In the genomic region with DNA sequence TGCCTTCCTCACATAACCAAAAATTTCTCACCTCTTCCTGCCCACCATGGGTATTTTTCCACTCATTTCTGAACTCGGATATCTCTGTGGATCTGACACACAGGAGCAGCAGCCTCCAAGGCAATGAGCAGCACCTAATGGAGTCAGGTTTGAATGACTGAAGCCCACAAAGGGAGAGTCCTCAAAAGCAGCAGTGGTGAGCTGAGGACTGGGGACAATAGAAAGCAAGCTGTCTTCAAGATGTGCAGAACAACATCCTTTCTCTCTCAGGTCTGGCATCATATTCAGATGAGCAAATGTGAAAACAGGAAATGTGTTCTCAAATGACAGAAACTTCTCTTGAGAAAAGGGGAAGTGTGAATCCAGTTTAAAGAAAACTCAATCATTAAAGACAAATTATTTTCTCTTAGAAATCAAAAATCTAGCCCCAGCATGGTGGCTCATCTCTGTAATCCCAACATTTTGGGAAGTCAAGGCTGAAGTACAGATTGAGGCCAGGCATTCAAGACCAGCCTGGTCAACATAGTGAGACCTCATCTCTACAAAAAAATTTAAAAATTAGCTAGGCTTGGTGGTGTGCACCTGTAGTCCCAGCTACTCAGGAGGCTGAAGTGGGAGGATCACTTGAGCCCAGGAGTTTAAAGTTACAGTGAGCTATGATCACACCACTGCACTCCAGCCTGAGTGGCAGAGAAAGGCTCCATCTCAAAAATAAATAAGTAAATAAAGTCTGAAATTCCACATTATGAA, we compare ENCODE assay signal across 9 cellular contexts. TPM values are rescaled to one million over a fixed set of nuclear protein-coding genes. Genes with fewer than 3 reads are reported as not detected.
DNase-seq lines count a peak whose midpoint lies in the region; ATAC-seq, FAIRE-seq and TF ChIP-seq lines count a peak whose summit lies in the region.
"Had no signal": no experiment of that assay in that cellular context is flagged by ENCODE, and none has a peak within 500 bp of the region (broad histone marks: within the 10 kb centered on the region; RNA-seq: fewer than 3 reads in every experiment).

No MANE protein-coding gene starts in this region.

- WGBS in heart right ventricle, 2 donors, result 66 to 73% methylated on average over 1 of the region's 1 CpG

- peak; percentile 98 for ATAC-seq in HG03135 (IDR thresholded peaks at IDR 0.05; ENCODE audit: unreplicated experiment)
- no peak for ATAC-seq in heart right ventricle

- POLR2A ChIA-PET in CD4-positive, alpha-beta memory T cell (lab: Charles Lee; ENCODE audit: partially characterized antibody), result interaction anchor here (0.8 to 1.8 kb wide), 4 partner anchors 10 to 54 kb away, joined by 3 to 8 read pairs (median 4); a partner anchor contains a TSS

- no peaks in the 10 kb centered on the region for H3K36me3 ChIP-seq in CD4-positive, alpha-beta memory T cell (ENCODE audit: insufficient read depth, low read length)
- no peaks in the 10 kb centered on the region for H3K36me3 ChIP-seq in heart right ventricle

- peak overlapping the region in 1 of 2 donors; percentile 42 for H3K4me3 ChIP-seq in CD4-positive, alpha-beta memory T cell (ENCODE audit: low read length in 2 of 2)
- H3K4me3 ChIP-seq in heart right ventricle, result no peak overlapping the region

- peak overlapping the region; percentile 17 for H3K27ac ChIP-seq in CD4-positive, alpha-beta memory T cell (ENCODE audit: low read depth, low read length)
- peak overlapping the region in 1 of 10 donors; percentile 71 for H3K27ac ChIP-seq in heart right ventricle

- peak overlapping the region; percentile 80 to 99 (median 97) for H3K27ac Mint-ChIP-seq in CD4-positive, alpha-beta memory T cell

- FAIRE-seq in GM19239 (lab: Jason Lieb, UNC), result peak; percentile 98

- H3K36me3 Mint-ChIP-seq in CD4-positive, alpha-beta memory T cell, result peaks cover 0 to 2% of the 10 kb centered on the region in 2 donors

- no peaks in the 10 kb centered on the region for H3K27me3 Mint-ChIP-seq in CD4-positive, alpha-beta memory T cell

- no peak for TF ChIP-seq CTCF in heart right ventricle (IDR thresholded peaks at IDR 0.05)

- no peaks in the 10 kb centered on the region for H3K27me3 ChIP-seq in CD4-positive, alpha-beta memory T cell (ENCODE audit: insufficient read depth, low read length)
- no peaks in the 10 kb centered on the region for H3K27me3 ChIP-seq in heart right ventricle

- intact Hi-C loops in CD4-positive, alpha-beta memory T cell (cut with micrococcal nuclease), result loop anchor here (2.0 kb wide), 2 partner anchors 13 to 53 kb away; a partner anchor contains a TSS
- intact Hi-C loops in heart right ventricle (cut with DNase I), result no loop called here

- H3K4me1 Mint-ChIP-seq in CD4-positive, alpha-beta memory T cell, result peaks cover 7 to 21% (median 18%) of the 10 kb centered on the region in 4 donors

- DNase-seq in CD4-positive, alpha-beta memory T cell, result peak in 4 of 5 donors; percentile 49 to 64 (median 58)
- DNase-seq in GM19239 (ENCODE audit: insufficient read length, low spot score) (peak; percentile 66), NCI-H1417 treated with DMSO at 0.1 percent for 48 hours (lab: John Stamatoyannopoulos, UW) (no peak), NCI-H2196 (lab: John Stamatoyannopoulos, UW; ENCODE audit: unreplicated experiment) (no peak), heart right ventricle (no peak)
- peak; percentile 3 for DNase-seq in activated CD4-positive, alpha-beta T cell treated with anti-CD3 and anti-CD28 coated beads, Interleukin-2, amount 50 U/mL, for 1 hour
- DNase-seq in stimulated activated CD8-positive, alpha-beta memory T cell treated with anti-CD3 and anti-CD28 coated beads, Interleukin-15, amount 100 ng/mL, for 48 hours (ENCODE audit: low read depth in 2 of 2), result peak; percentile 10 to 23

- H3K4me1 ChIP-seq in CD4-positive, alpha-beta memory T cell (ENCODE audit: insufficient read depth, low read length), result peaks cover 30% of the 10 kb centered on the region
- H3K4me1 ChIP-seq in heart right ventricle, result no peaks in the 10 kb centered on the region

- no peaks in the 10 kb centered on the region for H3K9me3 ChIP-seq in CD4-positive, alpha-beta memory T cell (ENCODE audit: control insufficient read depth in 1 of 2, low read length in 2 of 2)
- H3K9me3 ChIP-seq in heart right ventricle, result no peaks in the 10 kb centered on the region

- CTCF ChIA-PET in CD4-positive, alpha-beta memory T cell (lab: Charles Lee; ENCODE audit: partially characterized antibody), result interaction anchor here (0.9 kb wide), 1 partner anchor 62 kb away, joined by 3 read pairs; no protein-coding TSS in a partner anchor

- H3K9me3 Mint-ChIP-seq in CD4-positive, alpha-beta memory T cell, result peaks cover 0 to 5% (median 0%) of the 10 kb centered on the region in 8 donors

- peak overlapping the region; percentile 84 to 96 (median 90) for H3K4me3 Mint-ChIP-seq in CD4-positive, alpha-beta memory T cell

RNA-seq across cellular contexts. Expression of a gene that starts 54.2 kb away (rescaled TPM):
- 10 to 100 TPM in 1 of 2 experiments, 1 to 10 TPM in 1; 8.4 to 12.8 TPM for total RNA-seq in CD4-positive, alpha-beta memory T cell
- 1 to 10 TPM; 4.5 TPM for polyA plus RNA-seq in CD4-positive, alpha-beta memory T cell
- total RNA-seq in heart right ventricle, result under 1 TPM in 1 of 10 donors, not detected in 9; 0.21 TPM
- polyA plus RNA-seq in heart right ventricle, result not detected
- total RNA-seq: lung microvascular endothelial cell had no signal

Comparison
In these comparisons a context has a peak if more than half of its experiments do, and no peak if none do; other contexts are left out.
1. DNase-seq: peak in CD4-positive, alpha-beta memory T cell (4 of 5), GM19239 (single experiment), activated CD4-positive, alpha-beta T cell treated with anti-CD3 and anti-CD28 coated beads, Interleukin-2, amount 50 U/mL, for 1 hour (single experiment) and stimulated activated CD8-positive, alpha-beta memory T cell treated with anti-CD3 and anti-CD28 coated beads, Interleukin-15, amount 100 ng/mL, for 48 hours (2 of 2); none in NCI-H1417 treated with DMSO at 0.1 percent for 48 hours (single experiment), NCI-H2196 (single experiment) and heart right ventricle (0 of 2).
2. RNA of a gene that starts 54.2 kb away (total RNA-seq): 8.4 to 12.8 TPM in CD4-positive, alpha-beta memory T cell; 0.21 TPM in heart right ventricle; every median in the first group is over 4 times any median in the second.